9 cellular contexts compared by ENCODE assay signal in the genomic region with DNA sequence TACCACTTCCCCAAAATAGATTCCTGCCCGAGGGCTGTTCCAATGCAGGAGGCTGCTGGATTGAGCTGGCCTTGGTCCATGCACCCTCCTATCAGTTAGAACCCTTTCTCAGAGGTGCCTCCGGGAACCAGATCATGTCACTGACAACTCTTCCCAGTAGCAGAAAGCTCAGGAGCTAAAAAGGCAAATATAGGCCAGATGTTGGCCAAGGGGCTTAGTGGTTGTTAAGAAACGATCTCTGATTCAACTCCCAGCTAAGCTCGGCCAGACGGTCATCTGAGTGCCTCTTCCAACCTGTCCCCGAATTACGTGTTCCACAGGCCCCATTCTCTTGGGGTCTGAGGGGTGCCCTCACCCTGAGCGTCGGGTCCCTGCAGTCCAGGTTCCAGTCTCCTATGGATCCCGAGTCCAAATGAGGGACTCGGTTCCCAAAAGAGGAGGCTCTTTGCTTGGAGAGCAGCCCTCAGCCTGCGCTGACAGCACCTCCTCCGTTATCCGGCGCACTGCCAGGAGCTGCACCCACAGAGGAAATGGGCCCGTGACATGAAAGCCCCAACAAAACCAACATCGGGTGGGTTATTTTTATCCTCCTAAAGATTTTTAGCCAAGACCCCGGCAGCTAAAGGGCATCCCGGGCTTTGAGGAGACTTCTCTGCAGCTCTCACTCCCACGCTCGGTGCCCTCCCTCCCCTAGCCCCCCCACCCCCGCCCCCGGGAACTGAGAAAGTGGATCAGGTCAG.
DNase-seq lines count a peak whose midpoint lies in the region; ATAC-seq, FAIRE-seq and TF ChIP-seq lines count a peak whose summit lies in the region.
"Had no signal": no experiment of that assay in that cellular context is flagged by ENCODE, and none has a peak within 500 bp of the region (broad histone marks: within the 10 kb centered on the region; RNA-seq: fewer than 3 reads in every experiment).

No MANE protein-coding gene starts in this region.

- TF ChIP-seq CTCF in CD14-positive monocyte (IDR thresholded peaks at IDR 0.05) (no peak), Loucy (conservative IDR thresholded peaks at IDR 0.05; ENCODE audit: low read length) (no peak), left lung (IDR thresholded peaks at IDR 0.05) (no peak), upper lobe of right lung (IDR thresholded peaks at IDR 0.05) (no peak), D721Med (IDR thresholded peaks at IDR 0.05; ENCODE audit: insufficient read depth, missing control alignments) (no peak)

- peak overlapping the region; percentile 38 to 82 for H3K4me3 Mint-ChIP-seq in CD14-positive monocyte
- peak overlapping the region; percentile 43 for H3K4me3 Mint-ChIP-seq in activated T-cell treated with anti-CD3 and anti-CD28 coated beads, Interleukin-2, amount 50 U/mL, for 4 hours

- intact Hi-C loops in CD14-positive monocyte (cut with micrococcal nuclease), result no loop called here
- intact Hi-C loops in left lung (cut with DNase I), result no loop called here
- intact Hi-C loops in upper lobe of right lung (cut with DNase I), result no loop called here

- peaks cover 0 to 8% of the 10 kb centered on the region in 2 donors for H3K36me3 Mint-ChIP-seq in CD14-positive monocyte
- no peaks in the 10 kb centered on the region for H3K36me3 Mint-ChIP-seq in activated T-cell treated with anti-CD3 and anti-CD28 coated beads, Interleukin-2, amount 50 U/mL, for 4 hours (ENCODE audit: insufficient read depth)

- H3K27me3 ChIP-seq in Loucy (ENCODE audit: insufficient read depth, low read length, poor library complexity, severe bottlenecking) (no peaks in the 10 kb centered on the region), left lung (no peaks in the 10 kb centered on the region), upper lobe of right lung (no peaks in the 10 kb centered on the region)
- H3K27me3 ChIP-seq: vagina had no signal

- peak overlapping the region; percentile 73 for H3K4me2 ChIP-seq in Loucy (ENCODE audit: low read depth, low read length, poor library complexity, severe bottlenecking)

- H3K9me3 ChIP-seq in Loucy (ENCODE audit: insufficient read depth, low read depth, low read length) (no peaks in the 10 kb centered on the region), left lung (no peaks in the 10 kb centered on the region), upper lobe of right lung (no peaks in the 10 kb centered on the region)
- H3K9me3 ChIP-seq: vagina had no signal

- H3K9me2 ChIP-seq in Loucy (replicated peaks; ENCODE audit: low read depth, low read length), result no peaks in the 10 kb centered on the region

- H3K4me1 ChIP-seq in Loucy (ENCODE audit: insufficient read depth, low read length, poor library complexity, severe bottlenecking) (peaks cover 54% of the 10 kb centered on the region), left lung (peaks cover 12 to 31% of the 10 kb centered on the region in 2 donors), upper lobe of right lung (peaks cover 21% of the 10 kb centered on the region)

- H3K27ac Mint-ChIP-seq in CD14-positive monocyte, result peak overlapping the region in 6 of 7 donors; percentile 6 to 76 (median 68)

- H3K36me3 ChIP-seq in Loucy (ENCODE audit: insufficient read depth, low read length), result no peaks in the 10 kb centered on the region
- no peaks in the 10 kb centered on the region for H3K36me3 ChIP-seq in left lung
- H3K36me3 ChIP-seq in upper lobe of right lung, result no peaks in the 10 kb centered on the region
- H3K36me3 ChIP-seq: vagina had no signal

- H3K27me3 Mint-ChIP-seq in CD14-positive monocyte (ENCODE audit: low read depth in 3 of 3), result peaks cover 6 to 17% (median 15%) of the 10 kb centered on the region in 3 donors
- no peaks in the 10 kb centered on the region for H3K27me3 Mint-ChIP-seq in activated T-cell treated with anti-CD3 and anti-CD28 coated beads, Interleukin-2, amount 50 U/mL, for 4 hours (ENCODE audit: low read depth)

- peaks cover 34% of the 10 kb centered on the region for H3K4me1 Mint-ChIP-seq in CD14-positive monocyte
- peaks cover 36% of the 10 kb centered on the region for H3K4me1 Mint-ChIP-seq in activated T-cell treated with anti-CD3 and anti-CD28 coated beads, Interleukin-2, amount 50 U/mL, for 4 hours (ENCODE audit: low read depth)

- no peaks in the 10 kb centered on the region for H4K20me1 ChIP-seq in Loucy (ENCODE audit: insufficient read depth, low read length, poor library complexity, severe bottlenecking)

- H3K9me3 Mint-ChIP-seq in CD14-positive monocyte, result peaks cover 0 to 6% (median 3%) of the 10 kb centered on the region in 7 donors
- H3K9me3 Mint-ChIP-seq in activated T-cell treated with anti-CD3 and anti-CD28 coated beads, Interleukin-2, amount 50 U/mL, for 4 hours, result no peaks in the 10 kb centered on the region

- H3K4me3 ChIP-seq in Loucy (ENCODE audit: low read length, poor library complexity, severe bottlenecking), result peak overlapping the region; percentile 62
- no peak overlapping the region for H3K4me3 ChIP-seq in left lung
- H3K4me3 ChIP-seq in upper lobe of right lung, result no peak overlapping the region
- H3K4me3 ChIP-seq: vagina had no signal

- DNase-seq in CD14-positive monocyte (ENCODE audit: low spot score) (peak; percentile 53), left lung (peak in 1 of 2 donors; percentile 78), upper lobe of right lung (no peak), dermis blood vessel endothelial cell (no peak), NCI-H1048 (lab: John Stamatoyannopoulos, UW) (no peak), D721Med (ENCODE audit: insufficient read length, low spot score) (no peak)
- peak; percentile 38 for DNase-seq in activated T-cell treated with anti-CD3 and anti-CD28 coated beads, Interleukin-2, amount 50 U/mL, for 4 hours

- no peak for FAIRE-seq in D721Med (lab: Jason Lieb, UNC)

- H3F3A ChIP-seq in Loucy (ENCODE audit: low read depth), result no peaks in the 10 kb centered on the region

- ATAC-seq in activated T-cell treated with anti-CD3 and anti-CD28 coated beads, Interleukin-2, amount 50 U/mL, for 4 hours, result peak; percentile 57 to 61
- ATAC-seq in left lung, result peak; percentile 14
- ATAC-seq in upper lobe of right lung, result peak; percentile 15

- H3K9ac ChIP-seq in Loucy (ENCODE audit: low read depth, low read length, poor library complexity, severe bottlenecking), result peak overlapping the region; percentile 42

- H3K79me2 ChIP-seq in Loucy (ENCODE audit: insufficient read depth, low read length), result no peaks in the 10 kb centered on the region

- no peak overlapping the region for H2AFZ ChIP-seq in Loucy (ENCODE audit: low read length)

- H3K27ac ChIP-seq in left lung (no peak overlapping the region), upper lobe of right lung (no peak overlapping the region)
- H3K27ac ChIP-seq: vagina had no signal

Comparison
In these comparisons a context has a peak if more than half of its experiments do, and no peak if none do; other contexts are left out.
1. DNase-seq: peak in CD14-positive monocyte (single experiment) and activated T-cell treated with anti-CD3 and anti-CD28 coated beads, Interleukin-2, amount 50 U/mL, for 4 hours (single experiment); none in upper lobe of right lung (single experiment), dermis blood vessel endothelial cell (single experiment), NCI-H1048 (single experiment) and D721Med (single experiment).
2. Peak in every context shown above with its lines, with median percentiles within 50 percentile points of each other: ATAC-seq.